In genomic region chr5:17497931-17498330, GRCh38 we compare ENCODE assay signal across 2 cellular contexts. TPM values are rescaled to one million over a fixed set of nuclear protein-coding genes. Genes with fewer than 3 reads are reported as not detected.
"Had no signal": no experiment of that assay in that cellular context is flagged by ENCODE, and none has a peak within 500 bp of the region (broad histone marks: within the 10 kb centered on the region; RNA-seq: fewer than 3 reads in every experiment).

TAF11L2 (plus strand) TSS chr5:17498231.

RNA-seq across cellular contexts. Expression of gene TAF11L2, which starts in this region (rescaled TPM):
- total RNA-seq: G401, GM12878 had no signal
- polyA plus RNA-seq: GM12878 had no signal
